ENCODE assay signal across 8 cellular contexts in genomic region chr11:72080326-72081183, GRCh38. TPM values are rescaled to one million over a fixed set of nuclear protein-coding genes. Genes with fewer than 3 reads are reported as not detected.
A peak's percentile ranks its signal among the peaks of the same experiment; 100 is the strongest.
DNase-seq lines count a peak whose midpoint lies in the region; ATAC-seq and TF ChIP-seq lines count a peak whose summit lies in the region.

LRRC51 (plus strand) TSS chr11:72080850; CDS start chr11:72089084, 8,234 bp downstream.
NUMA1 (minus strand) TSS chr11:72080542; CDS start chr11:72035943, 44,599 bp downstream.

- DNase-seq in DMS79 treated with DMSO at 0.1 percent for 48 hours (lab: John Stamatoyannopoulos, UW) = peak; percentile 100
- DNase-seq in Panc1 (ENCODE audit: low read depth, low spot score) = peak; percentile 100
- DNase-seq in activated T-cell treated with anti-CD3 and anti-CD28 coated beads, Interleukin-2, amount 50 U/mL, for 48 hours = peak; percentile 99
- DNase-seq in esophagus muscularis mucosa (ENCODE audit: extremely low spot score) = peak; percentile 100
- DNase-seq in stimulated activated CD8-positive, alpha-beta memory T cell treated with anti-CD3 and anti-CD28 coated beads, Interleukin-7, amount 100 ng/mL, for 1 hour (ENCODE audit: low read depth in 2 of 2) = peak; percentile 97 to 98

- no peaks in the 10 kb centered on the region for H3K9me3 ChIP-seq in Panc1 (ENCODE audit: control insufficient read depth, insufficient read depth, low read depth, low read length)
- no peaks in the 10 kb centered on the region for H3K9me3 ChIP-seq in esophagus muscularis mucosa
- no peaks in the 10 kb centered on the region for H3K9me3 ChIP-seq in muscle layer of colon (ENCODE audit: low read length)

- POLR2A ChIA-PET in Panc1 (lab: Charles Lee) = no interaction called here

- BruUV-seq in Panc1 (replicated peaks; lab: Mats Ljungman, UMichigan) = no TSS peak

- no peak for TF ChIP-seq POLR2A in esophagus muscularis mucosa (IDR thresholded peaks at IDR 0.05; ENCODE audit: low read depth)

- WGBS in esophagus muscularis mucosa = 2% methylated on average over 47 of the region's 60 CpGs

- intact Hi-C loops in Panc1 (cut with micrococcal nuclease; ENCODE audit: unreplicated experiment) (no loop called here), esophagus muscularis mucosa (cut with DNase I) (loop anchor here (2.0 kb wide), 1 partner anchor 42 kb away; no protein-coding TSS in a partner anchor)

- CTCF ChIA-PET in Panc1 (lab: Charles Lee) = no interaction called here

- peaks cover 43% of the 10 kb centered on the region for H3K4me1 ChIP-seq in KMS-11 (ENCODE audit: low read depth, poor library complexity, severe bottlenecking)
- H3K4me1 ChIP-seq in Panc1 (ENCODE audit: control insufficient read depth, insufficient read depth, low read length) = peaks cover 19% of the 10 kb centered on the region
- peaks cover 19 to 40% (median 30%) of the 10 kb centered on the region in 4 donors for H3K4me1 ChIP-seq in esophagus muscularis mucosa
- H3K4me1 ChIP-seq in muscle layer of colon (ENCODE audit: insufficient read depth, low read length) = peaks cover 23% of the 10 kb centered on the region

- H3K36me3 ChIP-seq in KMS-11 (ENCODE audit: insufficient read depth) = no peaks in the 10 kb centered on the region
- no peaks in the 10 kb centered on the region for H3K36me3 ChIP-seq in Panc1 (ENCODE audit: control insufficient read depth, insufficient read depth, low read length)
- no peaks in the 10 kb centered on the region for H3K36me3 ChIP-seq in esophagus muscularis mucosa
- no peaks in the 10 kb centered on the region for H3K36me3 ChIP-seq in muscle layer of colon (ENCODE audit: insufficient read depth, low read length)

- no peaks in the 10 kb centered on the region for H4K20me1 ChIP-seq in KMS-11 (ENCODE audit: insufficient read depth)

- H2AFZ ChIP-seq in KMS-11 (ENCODE audit: low read depth) = peak within 1 kb of the TSS; percentile 80

- no peaks in the 10 kb centered on the region for H3K27me3 ChIP-seq in KMS-11 (ENCODE audit: insufficient read depth, low read depth)
- H3K27me3 ChIP-seq in Panc1 (ENCODE audit: control insufficient read depth, insufficient read depth, low read length) = no peaks in the 10 kb centered on the region
- H3K27me3 ChIP-seq in esophagus muscularis mucosa = no peaks in the 10 kb centered on the region
- no peaks in the 10 kb centered on the region for H3K27me3 ChIP-seq in muscle layer of colon (ENCODE audit: control insufficient read depth in 1 of 2, insufficient read depth in 2 of 2, low read length in 2 of 2)

- H3K27ac ChIP-seq in KMS-11 = peak within 1 kb of the TSS; percentile 66
- H3K27ac ChIP-seq in Panc1 (ENCODE audit: low read length) = peak within 1 kb of the TSS; percentile 92
- H3K27ac ChIP-seq in esophagus muscularis mucosa (replicated peaks in 1 of 4) = peak within 1 kb of the TSS; percentile 90 to 95 (median 93)
- peak within 1 kb of the TSS; percentile 87 for H3K27ac ChIP-seq in muscle layer of colon (ENCODE audit: low read depth, low read length)

- H3K4me3 ChIP-seq in KMS-11 (IDR thresholded peaks at IDR 0.05; ENCODE audit: insufficient read depth, low read depth, low read length) (no peak within 1 kb of the TSS), Panc1 (ENCODE audit: low read depth in 2 of 2, low read length in 2 of 2) (peak within 1 kb of the TSS; percentile 58 to 95), esophagus muscularis mucosa (peak within 1 kb of the TSS; percentile 69 to 80 (median 78)), muscle layer of colon (ENCODE audit: low read depth in 1 of 2, low read length in 2 of 2) (peak within 1 kb of the TSS; percentile 74 to 80)

- ATAC-seq in GM21786 (IDR thresholded peaks at IDR 0.05; ENCODE audit: unreplicated experiment) (peak; percentile 98), Panc1 (peak; percentile 97)

- no peak for TF ChIP-seq EP300 in esophagus muscularis mucosa (IDR thresholded peaks at IDR 0.05)

- H3K9ac ChIP-seq in KMS-11 (peak within 1 kb of the TSS; percentile 67; the same call in 1 of the 2 replicates), muscle layer of colon (ENCODE audit: low read length) (peak within 1 kb of the TSS; percentile 63)

- in situ Hi-C loops in Panc1 (cut with HindIII; ENCODE audit: low pct_unique_long_range_greater_than_20kb, low sequenced_read_pairs) = no loop called here

- peak within 1 kb of the TSS; percentile 62 for H3K4me2 ChIP-seq in KMS-11

- no peak for TF ChIP-seq CTCF in KMS-11 (conservative IDR thresholded peaks at IDR 0.05; ENCODE audit: low read depth, low read length)
- TF ChIP-seq CTCF in Panc1 (IDR thresholded peaks at IDR 0.05) = no peak
- no peak for TF ChIP-seq CTCF in esophagus muscularis mucosa (IDR thresholded peaks at IDR 0.05)

- peaks cover 45% of the 10 kb centered on the region for H3K79me2 ChIP-seq in KMS-11 (ENCODE audit: insufficient read depth, low read depth)

RNA-seq across cellular contexts. Expression of gene LRRC51, which starts in this region (rescaled TPM):
- total RNA-seq in Panc1 (2021; ENCODE audit: unreplicated experiment) = 13.4 TPM
- polyA plus RNA-seq in Panc1 (2012; ENCODE audit: insufficient read length) = 14.2 TPM
- total RNA-seq in esophagus muscularis mucosa = 10 to 100 TPM in 1 of 4 donors, 1 to 10 TPM in 3; 9.1 to 10.0 (median 9.2) TPM

RNA-seq across cellular contexts. Expression of gene NUMA1, which starts in this region (rescaled TPM):
- total RNA-seq in Panc1 (2021; ENCODE audit: unreplicated experiment) (145 TPM), esophagus muscularis mucosa (100 to 1,000 TPM; 214 to 328 (median 272) TPM)
- polyA plus RNA-seq in Panc1 (2012; ENCODE audit: insufficient read length) = 138 TPM
